In the genomic region with DNA sequence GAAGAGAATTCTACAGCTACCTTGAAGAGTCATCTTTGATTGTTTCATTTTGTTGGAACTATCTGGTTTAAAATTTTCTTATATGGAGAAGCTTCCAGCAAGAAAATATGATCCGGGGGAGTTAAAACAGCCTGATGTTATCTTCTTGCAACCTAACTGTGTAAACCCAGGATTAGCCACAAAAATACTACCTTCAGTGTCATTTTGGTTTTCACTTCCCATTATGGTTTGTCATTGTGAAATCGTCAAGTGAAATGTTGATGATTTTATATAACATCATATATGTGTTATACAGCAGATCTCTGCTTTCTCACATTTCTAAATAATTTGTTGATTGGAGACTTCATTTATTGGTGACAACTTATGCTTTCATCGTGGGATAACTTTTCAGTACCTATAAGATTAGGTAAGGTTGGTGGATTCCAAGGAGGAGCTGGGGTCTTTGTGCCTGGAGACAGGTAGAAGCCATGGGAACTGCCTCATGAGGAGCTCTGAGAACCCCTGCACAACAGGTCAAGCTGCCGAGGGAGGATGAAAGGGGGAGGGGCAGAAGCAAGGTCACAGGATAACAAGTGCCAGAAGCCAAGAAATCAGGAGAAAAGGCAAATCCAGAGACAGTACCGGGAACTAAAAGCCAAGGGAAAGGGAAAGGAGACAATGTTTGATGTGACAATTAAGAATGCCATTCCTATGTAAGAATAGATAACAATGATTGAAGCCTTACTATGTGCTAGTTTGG, we compare ENCODE assay signal across 1 cellular context.
TF ChIP-seq lines count a peak whose summit lies in the region.

No MANE protein-coding gene starts in this region.

TF ChIP-seq in SK-N-SH treated with all-trans-retinoic acid at 6 μM for 48 hours, 23 proteins besides CTCF, POLR2A, EP300 and RAD21 (continued from another document):
- TF ChIP-seq, protein P1, sequence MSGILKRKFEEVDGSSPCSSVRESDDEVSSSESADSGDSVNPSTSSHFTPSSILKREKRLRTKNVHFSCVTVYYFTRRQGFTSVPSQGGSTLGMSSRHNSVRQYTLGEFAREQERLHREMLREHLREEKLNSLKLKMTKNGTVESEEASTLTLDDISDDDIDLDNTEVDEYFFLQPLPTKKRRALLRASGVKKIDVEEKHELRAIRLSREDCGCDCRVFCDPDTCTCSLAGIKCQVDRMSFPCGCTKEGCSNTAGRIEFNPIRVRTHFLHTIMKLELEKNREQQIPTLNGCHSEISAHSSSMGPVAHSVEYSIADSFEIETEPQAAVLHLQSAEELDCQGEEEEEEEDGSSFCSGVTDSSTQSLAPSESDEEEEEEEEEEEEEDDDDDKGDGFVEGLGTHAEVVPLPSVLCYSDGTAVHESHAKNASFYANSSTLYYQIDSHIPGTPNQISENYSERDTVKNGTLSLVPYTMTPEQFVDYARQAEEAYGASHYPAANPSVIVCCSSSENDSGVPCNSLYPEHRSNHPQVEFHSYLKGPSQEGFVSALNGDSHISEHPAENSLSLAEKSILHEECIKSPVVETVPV (CRISPR knock-in tag; IDR thresholded peaks at IDR 0.05): no peak
- TF ChIP-seq TCF4 (CRISPR knock-in tag; IDR thresholded peaks at IDR 0.05; ENCODE audit: borderline replicate concordance) (no peak), ESRRG (CRISPR knock-in tag; IDR thresholded peaks at IDR 0.05) (no peak)
